ENCODE assay signal across 23 cellular contexts in genomic region chr11:79168530-79169110, GRCh38.
DNase-seq lines count a peak whose midpoint lies in the region; ATAC-seq, FAIRE-seq and TF ChIP-seq lines count a peak whose summit lies in the region.
"Had no signal": no experiment of that assay in that cellular context is flagged by ENCODE, and none has a peak within 500 bp of the region (broad histone marks: within the 10 kb centered on the region; RNA-seq: fewer than 3 reads in every experiment).

No MANE protein-coding gene starts in this region.

- H3K4me3 ChIP-seq in WERI-Rb-1 (ENCODE audit: low read depth, low read length), result no peak overlapping the region
- no peak overlapping the region for H3K4me3 ChIP-seq in epithelial cell of esophagus (ENCODE audit: low read length)
- H3K4me3 ChIP-seq in subcutaneous abdominal adipose tissue (ENCODE audit: low read depth in 1 of 5, low read length in 5 of 5), result no peak overlapping the region
- H3K4me3 ChIP-seq in HepG2 (replicated peaks in 1 of 3; ENCODE audit: insufficient read depth in 1 of 3, low read depth in 2 of 3, low read length in 3 of 3), result no peak overlapping the region
- H3K4me3 ChIP-seq: GM12878, GM23248, HAP-1, PC-9, SJCRH30 had no signal

- DNase-seq in HPDE6-E6E7 (ENCODE audit: extremely low spot score) (peak; percentile 36), WERI-Rb-1 (peak; percentile 21), epithelial cell of esophagus (ENCODE audit: low read depth) (peak; percentile 86), NCI-H345 treated with DMSO at 0.1 percent for 48 hours (lab: John Stamatoyannopoulos, UW; ENCODE audit: unreplicated experiment) (no peak), HepG2 (ENCODE audit: low spot score) (no peak)
- DNase-seq: AML-193; CD4-positive, CD25-positive, alpha-beta regulatory T cell; DMS153; EL; GM23248; KBM-7; NCI-H1105 treated with DMSO at 0.1 percent for 48 hours; NCI-H1694; NCI-H2081 treated with DMSO at 0.1 percent for 48 hours; NCI-H510A treated with DMSO at 0.1 percent for 48 hours; NCI-H82; PC-9; SJCRH30 had no signal

- CTCF ChIA-PET in HepG2 (lab: Yijun Ruan, JAX; ENCODE audit: low intra/inter-chr PET ratio, low total read pairs), result no interaction called here

- H4K20me1 ChIP-seq in HepG2 (ENCODE audit: insufficient read depth, low read length), result no peaks in the 10 kb centered on the region

- no peaks in the 10 kb centered on the region for H3K36me3 ChIP-seq in WERI-Rb-1
- no peaks in the 10 kb centered on the region for H3K36me3 ChIP-seq in subcutaneous abdominal adipose tissue (ENCODE audit: control insufficient read depth in 5 of 5, insufficient read depth in 5 of 5, low read length in 5 of 5)
- no peaks in the 10 kb centered on the region for H3K36me3 ChIP-seq in HepG2 (replicated peaks in 1 of 2; ENCODE audit: control insufficient read depth in 1 of 2, insufficient read depth in 2 of 2, low read length in 2 of 2)
- H3K36me3 ChIP-seq: HAP-1, SJCRH30 had no signal

- TF ChIP-seq POLR2A in HepG2 (IDR thresholded peaks at IDR 0.05; ENCODE audit: insufficient read depth in 1 of 2, low read depth in 2 of 2, low read length in 2 of 2), result no peak

- 0% methylated on average over 2 of the region's 3 CpGs for WGBS in HepG2 (ENCODE audit: low lambda C conversion rate)

- FAIRE-seq in HepG2 (lab: Jason Lieb, UNC), result no peak
- FAIRE-seq: GM12878, GM19239 had no signal

- H3K27me3 ChIP-seq in WERI-Rb-1 (ENCODE audit: insufficient read depth, low read depth, severe bottlenecking) (no peaks in the 10 kb centered on the region), subcutaneous abdominal adipose tissue (ENCODE audit: control insufficient read depth in 5 of 5, insufficient read depth in 4 of 5, low read length in 5 of 5) (no peaks in the 10 kb centered on the region), HepG2 (ENCODE audit: control insufficient read depth in 1 of 2, insufficient read depth in 2 of 2, low read length in 2 of 2) (peaks cover 0 to 2% of the 10 kb centered on the region in 2 experiments; a peak in 1 of 5 replicates)
- H3K27me3 ChIP-seq: SJCRH30 had no signal

- no peak overlapping the region for H3K4me2 ChIP-seq in HepG2 (ENCODE audit: low read depth, low read length)
- H3K4me2 ChIP-seq: PC-9 had no signal

- intact Hi-C loops in HepG2 (cut with micrococcal nuclease; ENCODE audit: unreplicated experiment), result no loop called here

- no peaks in the 10 kb centered on the region for H3K79me2 ChIP-seq in HepG2 (ENCODE audit: insufficient read depth, low read length)

- no peak overlapping the region for H2AFZ ChIP-seq in HepG2 (ENCODE audit: low read length)
- H2AFZ ChIP-seq: GM23248, PC-9 had no signal

- BruUV-seq in HepG2 (replicated peaks; lab: Mats Ljungman, UMichigan), result no TSS peak

- H3K9ac ChIP-seq in subcutaneous abdominal adipose tissue (ENCODE audit: low read length in 5 of 5), result no peak overlapping the region
- no peak overlapping the region for H3K9ac ChIP-seq in HepG2 (ENCODE audit: insufficient read depth, low read depth, low read length)
- H3K9ac ChIP-seq: GM23248 had no signal

- in situ Hi-C loops in HepG2 (cut with HindIII; ENCODE audit: extremely low pct_ligation_motif_present, low pct_unique_long_range_greater_than_20kb), result no loop called here

- TF ChIP-seq EP300 in HepG2 (IDR thresholded peaks at IDR 0.05; ENCODE audit: low read depth in 2 of 2, low read length in 2 of 2) (no peak), HepG2 (CRISPR knock-in tag; IDR thresholded peaks at IDR 0.05; ENCODE audit: borderline replicate concordance) (no peak)

- H3K4me1 ChIP-seq in subcutaneous abdominal adipose tissue (ENCODE audit: control insufficient read depth in 5 of 5, insufficient read depth in 5 of 5, low read length in 5 of 5), result peaks cover 0 to 37% (median 18%) of the 10 kb centered on the region in 5 donors
- no peaks in the 10 kb centered on the region for H3K4me1 ChIP-seq in HepG2 (ENCODE audit: insufficient read depth, low read length)
- H3K4me1 ChIP-seq: SJCRH30 had no signal

- no peak for TF ChIP-seq CTCF in WERI-Rb-1 (IDR thresholded peaks at IDR 0.05; ENCODE audit: low read depth, low read length)
- TF ChIP-seq CTCF in epithelial cell of esophagus (IDR thresholded peaks at IDR 0.05; ENCODE audit: insufficient read depth, low read depth, low read length, missing control alignments), result no peak
- TF ChIP-seq CTCF in HepG2 (CRISPR knock-in tag; IDR thresholded peaks at IDR 0.05), result no peak

- POLR2A ChIA-PET in HepG2 (lab: Yijun Ruan, JAX), result no interaction called here

- no peak for TF ChIP-seq RAD21 in HepG2 (CRISPR knock-in tag; IDR thresholded peaks at IDR 0.05)

- ATAC-seq in HG03469 (IDR thresholded peaks at IDR 0.05; ENCODE audit: unreplicated experiment) (no peak), HepG2 (no peak)
- ATAC-seq: GM12878 had no signal

- 0 out of 2 replicates have a peak overlapping the region, but pooled peaks have one; percentile 10 for H3K27ac ChIP-seq in WERI-Rb-1
- peak overlapping the region; percentile 68 for H3K27ac ChIP-seq in subcutaneous abdominal adipose tissue (ENCODE audit: low read depth, low read length)
- no peak overlapping the region for H3K27ac ChIP-seq in HepG2 (ENCODE audit: extremely low read length, insufficient read depth, low read length)
- H3K27ac ChIP-seq: GM23248, PC-9, SJCRH30 had no signal

- H3K9me3 ChIP-seq in WERI-Rb-1 (ENCODE audit: severe bottlenecking) (no peaks in the 10 kb centered on the region), subcutaneous abdominal adipose tissue (ENCODE audit: control insufficient read depth in 5 of 5, low read length in 5 of 5) (no peaks in the 10 kb centered on the region), HepG2 (ENCODE audit: low read length) (no peaks in the 10 kb centered on the region)
- H3K9me3 ChIP-seq: HAP-1, SJCRH30 had no signal

TF ChIP-seq in HepG2, 621 proteins besides CTCF, POLR2A, EP300 and RAD21:
- TF ChIP-seq ERF (CRISPR knock-in tag; IDR thresholded peaks at IDR 0.05) (no peak), SMYD3 (CRISPR knock-in tag; IDR thresholded peaks at IDR 0.05) (no peak), HDAC1 (CRISPR knock-in tag; IDR thresholded peaks at IDR 0.05) (no peak), PCBP1 (IDR thresholded peaks at IDR 0.05; ENCODE audit: borderline replicate concordance, low read depth, low read length) (no peak), ZFP90 (CRISPR knock-in tag; IDR thresholded peaks at IDR 0.05; ENCODE audit: borderline replicate concordance) (no peak), SMAD9 (CRISPR knock-in tag; IDR thresholded peaks at IDR 0.05) (no peak), ZFYVE20 (CRISPR knock-in tag; IDR thresholded peaks at IDR 0.05; ENCODE audit: borderline replicate concordance, low read depth) (no peak), KAT7 (CRISPR knock-in tag; IDR thresholded peaks at IDR 0.05; ENCODE audit: borderline replicate concordance) (no peak)

Comparison
In these comparisons a context has a peak if more than half of its experiments do, and no peak if none do; other contexts are left out.
1. DNase-seq: peak in HPDE6-E6E7 (single experiment), WERI-Rb-1 (single experiment) and epithelial cell of esophagus (single experiment); none in NCI-H345 treated with DMSO at 0.1 percent for 48 hours (single experiment) and HepG2 (single experiment).